ENCODE assay signal across 8 cellular contexts in the genomic region with DNA sequence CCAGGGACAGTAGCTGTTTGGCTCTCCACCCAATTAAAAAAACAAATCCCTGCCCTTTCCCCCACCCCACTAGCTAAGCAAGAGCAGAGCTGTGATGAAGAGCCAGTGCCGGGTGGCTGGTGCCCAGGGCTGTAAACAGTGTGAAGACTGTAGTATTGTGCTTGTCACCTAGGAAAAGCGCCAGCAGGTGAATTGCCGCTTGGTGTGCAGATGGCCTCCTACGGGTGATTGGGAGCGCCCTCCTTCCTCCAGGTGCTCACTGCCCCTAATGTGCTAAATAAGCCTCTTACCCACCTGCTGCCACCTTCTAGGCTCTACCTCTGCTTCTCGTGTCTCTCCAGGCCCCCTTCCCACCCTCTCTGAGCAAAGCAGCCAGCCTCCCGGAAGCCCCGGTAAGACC. TPM values are rescaled to one million over a fixed set of nuclear protein-coding genes. Genes with fewer than 3 reads are reported as not detected.
DNase-seq lines count a peak whose midpoint lies in the region; ATAC-seq lines count a peak whose summit lies in the region.

No MANE protein-coding gene starts in this region.

- no peaks in the 10 kb centered on the region for H3K9me3 ChIP-seq in subcutaneous abdominal adipose tissue (ENCODE audit: control insufficient read depth in 5 of 5, low read length in 5 of 5)

- peak; percentile 5 for ATAC-seq in left ventricle myocardium superior

- H3K27me3 ChIP-seq in subcutaneous abdominal adipose tissue (ENCODE audit: control insufficient read depth in 5 of 5, insufficient read depth in 4 of 5, low read length in 5 of 5), result no peaks in the 10 kb centered on the region

- intact Hi-C loops in left ventricle myocardium superior (cut with micrococcal nuclease), result no loop called here

- peak overlapping the region; percentile 86 for H3K27ac ChIP-seq in subcutaneous abdominal adipose tissue (ENCODE audit: low read depth, low read length)

- DNase-seq in NCI-H446 treated with DMSO at 0.1 percent for 48 hours (lab: John Stamatoyannopoulos, UW) (peak; percentile 48), NCI-H446 (lab: John Stamatoyannopoulos, UW) (no peak), NCI-H82 treated with DMSO at 0.1 percent for 48 hours (lab: John Stamatoyannopoulos, UW; ENCODE audit: unreplicated experiment) (peak; percentile 3), left ventricle myocardium superior (no peak), ureter (ENCODE audit: low spot score) (no peak), HuH-7.5 (ENCODE audit: low spot score) (no peak), SW 1271 (lab: John Stamatoyannopoulos, UW) (no peak)

- peaks cover 3 to 52% (median 34%) of the 10 kb centered on the region in 5 donors for H3K36me3 ChIP-seq in subcutaneous abdominal adipose tissue (ENCODE audit: control insufficient read depth in 5 of 5, insufficient read depth in 5 of 5, low read length in 5 of 5)

- H3K4me3 ChIP-seq in subcutaneous abdominal adipose tissue (ENCODE audit: low read depth in 1 of 5, low read length in 5 of 5), result peak overlapping the region in 3 of 5 donors; percentile 3 to 29 (median 26)

- peak overlapping the region in 4 of 5 donors; percentile 20 to 55 (median 37) for H3K9ac ChIP-seq in subcutaneous abdominal adipose tissue (ENCODE audit: low read length in 5 of 5)

- H3K4me1 ChIP-seq in subcutaneous abdominal adipose tissue (ENCODE audit: control insufficient read depth in 5 of 5, insufficient read depth in 5 of 5, low read length in 5 of 5), result peaks cover 16 to 72% (median 58%) of the 10 kb centered on the region in 5 donors

RNA-seq across cellular contexts. Expression of gene RAPSN, which starts 18.4 kb away (rescaled TPM):
- total RNA-seq in left ventricle myocardium superior (6.3 TPM), ureter (0.44 TPM)

RNA-seq across cellular contexts. Expression of gene PSMC3, which starts 41.1 kb away (rescaled TPM):
- total RNA-seq in left ventricle myocardium superior, result 180 TPM
- total RNA-seq in ureter, result 87.4 TPM

RNA-seq across cellular contexts. Expression of gene SLC39A13, which starts 59.0 kb away (rescaled TPM):
- 39.5 TPM for total RNA-seq in left ventricle myocardium superior
- 40.4 TPM for total RNA-seq in ureter

Comparison
In these comparisons a context has a peak if more than half of its experiments do, and no peak if none do; other contexts are left out.
1. DNase-seq: peak in NCI-H446 treated with DMSO at 0.1 percent for 48 hours (single experiment) and NCI-H82 treated with DMSO at 0.1 percent for 48 hours (single experiment); none in NCI-H446 (0 of 2), left ventricle myocardium superior (single experiment), ureter (single experiment), HuH-7.5 (single experiment) and SW 1271 (0 of 2).